7 cellular contexts compared by ENCODE assay signal in genomic region chr17:18248300-18248731, GRCh38. TPM values are rescaled to one million over a fixed set of nuclear protein-coding genes. Genes with fewer than 3 reads are reported as not detected.
DNase-seq lines count a peak whose midpoint lies in the region; ATAC-seq, FAIRE-seq and TF ChIP-seq lines count a peak whose summit lies in the region.

No MANE protein-coding gene starts in this region.

- H3K27me3 ChIP-seq in astrocyte (ENCODE audit: insufficient read depth, low read length) (no peaks in the 10 kb centered on the region), hepatocyte (no peaks in the 10 kb centered on the region), smooth muscle cell (ENCODE audit: low read depth) (no peaks in the 10 kb centered on the region)

- H3K4me3 Mint-ChIP-seq in astrocyte (ENCODE audit: unreplicated experiment) = peak overlapping the region; percentile 54

- no peaks in the 10 kb centered on the region for H3K9me2 ChIP-seq in hepatocyte (replicated peaks; ENCODE audit: insufficient read depth)

- H3K79me2 ChIP-seq in astrocyte (ENCODE audit: insufficient read depth, low read length) (peaks cover 2% of the 10 kb centered on the region), hepatocyte (no peaks in the 10 kb centered on the region), smooth muscle cell (ENCODE audit: low read depth) (no peaks in the 10 kb centered on the region)

- no peak for ATAC-seq in GM18858 (IDR thresholded peaks at IDR 0.05; ENCODE audit: unreplicated experiment)

- WGBS in hepatocyte (ENCODE audit: low lambda C conversion rate, missing lambda C conversion rate) = 44% methylated on average over 9 of the region's 9 CpGs
- WGBS in smooth muscle cell (ENCODE audit: low lambda C conversion rate) = 62% methylated on average over 9 of the region's 9 CpGs

- H3K27ac Mint-ChIP-seq in astrocyte (ENCODE audit: unreplicated experiment) = peak overlapping the region; percentile 53

- H3F3A ChIP-seq in smooth muscle cell (ENCODE audit: low read depth) = peaks cover 11% of the 10 kb centered on the region

- no peaks in the 10 kb centered on the region for H3K27me3 Mint-ChIP-seq in astrocyte (ENCODE audit: low read depth, unreplicated experiment)

- H2AFZ ChIP-seq in astrocyte (ENCODE audit: low read depth, low read length) (no peak overlapping the region), hepatocyte (no peak overlapping the region), smooth muscle cell (ENCODE audit: low read depth) (no peak overlapping the region)

- H3K4me3 ChIP-seq in GM12864 (ENCODE audit: low read depth, low read length) = no peak overlapping the region
- no peak overlapping the region for H3K4me3 ChIP-seq in astrocyte (ENCODE audit: insufficient read depth, low read depth, low read length)
- no peak overlapping the region for H3K4me3 ChIP-seq in hepatocyte
- H3K4me3 ChIP-seq in smooth muscle cell = no peak overlapping the region

- peaks cover 30% of the 10 kb centered on the region for H3K36me3 Mint-ChIP-seq in astrocyte (ENCODE audit: low read depth, unreplicated experiment)

- TF ChIP-seq CTCF in GM12864 (IDR thresholded peaks at IDR 0.05; ENCODE audit: low read depth, low read length, missing control alignments) = peak; percentile 75
- peak; percentile 67 for TF ChIP-seq CTCF in astrocyte (IDR thresholded peaks at IDR 0.05; ENCODE audit: insufficient read depth, low read depth, low read length)
- TF ChIP-seq CTCF in hepatocyte (IDR thresholded peaks at IDR 0.05; ENCODE audit: poor library complexity) = peak; percentile 74
- peak; percentile 56 for TF ChIP-seq CTCF in smooth muscle cell (IDR thresholded peaks at IDR 0.05; ENCODE audit: borderline replicate concordance, insufficient read depth, poor library complexity, severe bottlenecking)

- H3K4me1 Mint-ChIP-seq in astrocyte (ENCODE audit: low read depth, unreplicated experiment) = peaks cover 5% of the 10 kb centered on the region

- H3K9me3 ChIP-seq in astrocyte (ENCODE audit: insufficient read depth, low read depth, low read length) (no peaks in the 10 kb centered on the region), hepatocyte (ENCODE audit: low read depth) (no peaks in the 10 kb centered on the region), smooth muscle cell (replicated peaks; ENCODE audit: low read depth) (no peaks in the 10 kb centered on the region)

- FAIRE-seq in astrocyte (lab: Jason Lieb, UNC) = no peak

- DNase-seq in GM12864 (ENCODE audit: low read depth) (peak; percentile 26), NCI-H128 (lab: John Stamatoyannopoulos, UW; ENCODE audit: unreplicated experiment) (peak; percentile 57), T-helper 22 cell (ENCODE audit: low read depth) (peak; percentile 23), astrocyte (ENCODE audit: low read depth) (peak; percentile 38), hepatocyte (ENCODE audit: low spot score) (peak; percentile 80), smooth muscle cell (lab: John Stamatoyannopoulos, UW; ENCODE audit: unreplicated experiment) (peak; percentile 5)

- H3K4me1 ChIP-seq in astrocyte (ENCODE audit: insufficient read depth, low read length) (peaks cover 7% of the 10 kb centered on the region), hepatocyte (ENCODE audit: insufficient read depth) (no peaks in the 10 kb centered on the region), smooth muscle cell (ENCODE audit: low read depth) (no peaks in the 10 kb centered on the region)

- H4K20me1 ChIP-seq in astrocyte (ENCODE audit: insufficient read depth, low read length) (peaks cover 77% of the 10 kb centered on the region), hepatocyte (ENCODE audit: insufficient read depth, poor library complexity, severe bottlenecking) (no peaks in the 10 kb centered on the region), smooth muscle cell (ENCODE audit: low read depth) (peaks cover 46% of the 10 kb centered on the region)

- H3K36me3 ChIP-seq in astrocyte (ENCODE audit: insufficient read depth, low read length) = peaks cover 33% of the 10 kb centered on the region
- no peaks in the 10 kb centered on the region for H3K36me3 ChIP-seq in hepatocyte (replicated peaks; ENCODE audit: insufficient read depth, low read depth)
- no peaks in the 10 kb centered on the region for H3K36me3 ChIP-seq in smooth muscle cell (ENCODE audit: low read depth)

- H3K27ac ChIP-seq in astrocyte (ENCODE audit: low read depth, low read length) = no peak overlapping the region
- H3K27ac ChIP-seq in hepatocyte = no peak overlapping the region
- no peak overlapping the region for H3K27ac ChIP-seq in smooth muscle cell (ENCODE audit: low read depth)

- H3K9ac ChIP-seq in astrocyte (ENCODE audit: low read length) = no peak overlapping the region
- no peak overlapping the region for H3K9ac ChIP-seq in smooth muscle cell (ENCODE audit: low read depth)

- H3K9me3 Mint-ChIP-seq in astrocyte (ENCODE audit: unreplicated experiment) = no peaks in the 10 kb centered on the region

- no peak overlapping the region for H3K4me2 ChIP-seq in astrocyte (ENCODE audit: low read length)
- H3K4me2 ChIP-seq in hepatocyte = no peak overlapping the region
- no peak overlapping the region for H3K4me2 ChIP-seq in smooth muscle cell

RNA-seq across cellular contexts. Expression of gene FLII, which starts 10.2 kb away (rescaled TPM):
- total RNA-seq in astrocyte (227 and 257 TPM in 2 replicates), hepatocyte (110 and 142 TPM in 2 replicates), smooth muscle cell (132 and 149 TPM in 2 replicates)
- polyA plus RNA-seq in hepatocyte (188 and 210 TPM in 2 replicates), smooth muscle cell (188 and 210 TPM in 2 replicates)

RNA-seq across cellular contexts. Expression of gene MIEF2, which starts 12.1 kb away (rescaled TPM):
- total RNA-seq in astrocyte = 11.6 and 14.1 TPM in 2 replicates
- total RNA-seq in hepatocyte = 29.3 and 30.7 TPM in 2 replicates
- polyA plus RNA-seq in hepatocyte = 20.5 and 21.0 TPM in 2 replicates
- 10.4 and 12.0 TPM in 2 replicates for total RNA-seq in smooth muscle cell
- 13.5 and 14.3 TPM in 2 replicates for polyA plus RNA-seq in smooth muscle cell

RNA-seq across cellular contexts. Expression of gene LLGL1, which starts 22.9 kb away (rescaled TPM):
- total RNA-seq in astrocyte = 43.5 and 44.6 TPM in 2 replicates
- 46.0 and 51.9 TPM in 2 replicates for total RNA-seq in hepatocyte
- 5.4 and 7.1 TPM in 2 replicates for polyA plus RNA-seq in hepatocyte
- 37.3 and 37.7 TPM in 2 replicates for total RNA-seq in smooth muscle cell
- 6.7 and 8.5 TPM in 2 replicates for polyA plus RNA-seq in smooth muscle cell

Comparison
In these comparisons a context has a peak if more than half of its experiments do, and no peak if none do; other contexts are left out.
1. DNase-seq: peak in every context shown above with its lines; median percentile 80 in hepatocyte; 57 in NCI-H128; 38 in astrocyte; 26 in GM12864; 23 in T-helper 22 cell; 5 in smooth muscle cell.